ENCODE assay signal across 17 cellular contexts in genomic region chr4:9996319-9997110, GRCh38. TPM values are rescaled to one million over a fixed set of nuclear protein-coding genes. Genes with fewer than 3 reads are reported as not detected.
DNase-seq lines count a peak whose midpoint lies in the region; ATAC-seq, FAIRE-seq and TF ChIP-seq lines count a peak whose summit lies in the region.
"Had no signal": no experiment of that assay in that cellular context is flagged by ENCODE, and none has a peak within 500 bp of the region (broad histone marks: within the 10 kb centered on the region; RNA-seq: fewer than 3 reads in every experiment).

No MANE protein-coding gene starts in this region.

- H3K27ac Mint-ChIP-seq in glutamatergic neuron (ENCODE audit: unreplicated experiment), result no peak overlapping the region
- H3K27ac Mint-ChIP-seq: activated naive CD4-positive, alpha-beta T cell treated with anti-CD3 and anti-CD28 coated beads for 36 hours; effector memory CD8-positive, alpha-beta T cell; stimulated activated naive B cell treated with anti-CD40 and anti-IgM and Interleukin-4, amounts not matched to agents 10 μg/mL and 1 μg/mL and 100 μg/mL, for 72 hours had no signal

- H3K4me3 ChIP-seq in A549 (no peak overlapping the region), mucosa of descending colon (no peak overlapping the region), neuronal stem cell (ENCODE audit: low read length in 2 of 2) (no peak overlapping the region)
- H3K4me3 ChIP-seq: gastrocnemius medialis had no signal

- TF ChIP-seq EP300 in A549 (IDR thresholded peaks at IDR 0.05), result no peak

- FAIRE-seq in A549 (lab: Jason Lieb, UNC) (no peak), GM12891 (lab: Jason Lieb, UNC) (peak; percentile 20)
- FAIRE-seq: GM19239 had no signal

- H2BK120ac ChIP-seq in neuronal stem cell (ENCODE audit: low read depth, low read length), result no peak overlapping the region

- 59% methylated on average over 5 of the region's 6 CpGs for WGBS in A549 (ENCODE audit: missing lambda C conversion rate)
- WGBS in neuronal stem cell (ENCODE audit: extremely low coverage in 2 of 2, insufficient read length in 2 of 2, insufficient replicate concordance in 1 of 2), 2 donors, result no CpG with 5 or more reads among the region's 6 CpGs

- no peak overlapping the region for H3K9ac ChIP-seq in neuronal stem cell (ENCODE audit: low read depth, low read length, poor library complexity)

- H3K4me2 ChIP-seq in A549 (peak overlapping the region; percentile 2; the same call in 1 of the 3 replicates), neuronal stem cell (ENCODE audit: insufficient read depth, low read length, poor library complexity, severe bottlenecking) (no peak overlapping the region)

- no peak overlapping the region for H3K14ac ChIP-seq in neuronal stem cell (ENCODE audit: low read length)

- intact Hi-C loops in mucosa of descending colon (cut with DNase I, micrococcal nuclease), result no loop called here

- no peak overlapping the region for H2AK5ac ChIP-seq in neuronal stem cell (ENCODE audit: low read depth, low read length)

- H3K27ac ChIP-seq in A549, result peak overlapping the region in 1 of 2 experiments; percentile 1; a peak in 1 of 6 replicates
- no peak overlapping the region for H3K27ac ChIP-seq in neuronal stem cell (replicated peaks; ENCODE audit: low read length)
- H3K27ac ChIP-seq: gastrocnemius medialis, neutrophil, WERI-Rb-1 had no signal

- H3K79me1 ChIP-seq in neuronal stem cell (ENCODE audit: low read depth, low read length), result no peaks in the 10 kb centered on the region

- no peaks in the 10 kb centered on the region for H3K4me1 Mint-ChIP-seq in glutamatergic neuron (ENCODE audit: low read depth, unreplicated experiment)
- H3K4me1 Mint-ChIP-seq: stimulated activated naive B cell treated with anti-CD40 and anti-IgM and Interleukin-4, amounts not matched to agents 10 μg/mL and 1 μg/mL and 100 μg/mL, for 72 hours had no signal

- no peak overlapping the region for H4K8ac ChIP-seq in neuronal stem cell (ENCODE audit: low read depth, low read length)

- no peak overlapping the region for H2BK12ac ChIP-seq in neuronal stem cell (ENCODE audit: low read length)

- POLR2A ChIA-PET in A549 (lab: Yijun Ruan, JAX), result no interaction called here

- DNase-seq in A549 (ENCODE audit: low read depth in 1 of 2, low spot score in 1 of 2) (peak in 1 of 2 experiments; percentile 13), GM12891 (ENCODE audit: insufficient read length, low spot score) (no peak), dermis blood vessel endothelial cell (peak; percentile 41), mucosa of descending colon (peak; percentile 79 to 84 (median 84)), glutamatergic neuron (no peak), neuronal stem cell (ENCODE audit: low spot score) (no peak), KBM-7 (no peak)
- DNase-seq: activated naive CD4-positive, alpha-beta T cell treated with anti-CD3 and anti-CD28 coated beads for 36 hours; effector memory CD8-positive, alpha-beta T cell; gastrocnemius medialis; NCI-H774; stimulated activated naive B cell treated with anti-CD40 and anti-IgM and Interleukin-4, amounts not matched to agents 10 μg/mL and 1 μg/mL and 100 μg/mL, for 72 hours; WERI-Rb-1 had no signal

- no peaks in the 10 kb centered on the region for H3K9me3 ChIP-seq in A549
- H3K9me3 ChIP-seq in mucosa of descending colon, result no peaks in the 10 kb centered on the region
- no peaks in the 10 kb centered on the region for H3K9me3 ChIP-seq in neuronal stem cell (replicated peaks in 1 of 2; ENCODE audit: control insufficient read depth in 2 of 2, insufficient read depth in 1 of 2, low read depth in 1 of 2, low read length in 2 of 2)
- H3K9me3 ChIP-seq: gastrocnemius medialis, neutrophil had no signal

- ATAC-seq in A549, result peak in 1 of 2 experiments; percentile 54; a peak in 4 of 6 replicates
- peak; percentile 93 for ATAC-seq in mucosa of descending colon
- no peak for ATAC-seq in HG03139 (IDR thresholded peaks at IDR 0.05; ENCODE audit: unreplicated experiment)
- ATAC-seq: effector memory CD8-positive, alpha-beta T cell; gastrocnemius medialis; sciatic nerve; stimulated activated naive B cell treated with anti-CD40 and anti-IgM and Interleukin-4, amounts not matched to agents 10 μg/mL and 1 μg/mL and 100 μg/mL, for 72 hours had no signal

- no peak overlapping the region for H3K18ac ChIP-seq in neuronal stem cell (ENCODE audit: low read length)

- no peaks in the 10 kb centered on the region for H3K9me3 Mint-ChIP-seq in glutamatergic neuron (ENCODE audit: unreplicated experiment)
- H3K9me3 Mint-ChIP-seq: activated naive CD4-positive, alpha-beta T cell treated with anti-CD3 and anti-CD28 coated beads for 36 hours; effector memory CD8-positive, alpha-beta T cell; stimulated activated naive B cell treated with anti-CD40 and anti-IgM and Interleukin-4, amounts not matched to agents 10 μg/mL and 1 μg/mL and 100 μg/mL, for 72 hours had no signal

- H3K36me3 Mint-ChIP-seq in glutamatergic neuron (ENCODE audit: unreplicated experiment), result no peaks in the 10 kb centered on the region
- H3K36me3 Mint-ChIP-seq: stimulated activated naive B cell treated with anti-CD40 and anti-IgM and Interleukin-4, amounts not matched to agents 10 μg/mL and 1 μg/mL and 100 μg/mL, for 72 hours had no signal

- no peaks in the 10 kb centered on the region for H3K27me3 Mint-ChIP-seq in glutamatergic neuron (ENCODE audit: unreplicated experiment)
- H3K27me3 Mint-ChIP-seq: effector memory CD8-positive, alpha-beta T cell had no signal

- H2AFZ ChIP-seq in neuronal stem cell (ENCODE audit: low read length), result no peak overlapping the region

- H3K4me1 ChIP-seq in A549 (peaks cover 11% of the 10 kb centered on the region; the same call in 2 of the 3 replicates), mucosa of descending colon (ENCODE audit: low read depth) (peaks cover 13% of the 10 kb centered on the region), neuronal stem cell (ENCODE audit: control insufficient read depth in 2 of 2, insufficient read depth in 1 of 2, low read depth in 1 of 2, low read length in 2 of 2) (no peaks in the 10 kb centered on the region)
- H3K4me1 ChIP-seq: gastrocnemius medialis had no signal

- H3K27me3 ChIP-seq in neuronal stem cell (ENCODE audit: control insufficient read depth in 3 of 3, insufficient read depth in 3 of 3, low read depth in 1 of 3, low read length in 3 of 3), result no peaks in the 10 kb centered on the region
- H3K27me3 ChIP-seq: gastrocnemius medialis, neutrophil had no signal

- H3K4me3 Mint-ChIP-seq in glutamatergic neuron (ENCODE audit: unreplicated experiment), result no peak overlapping the region
- H3K4me3 Mint-ChIP-seq: activated naive CD4-positive, alpha-beta T cell treated with anti-CD3 and anti-CD28 coated beads for 36 hours; effector memory CD8-positive, alpha-beta T cell; stimulated activated naive B cell treated with anti-CD40 and anti-IgM and Interleukin-4, amounts not matched to agents 10 μg/mL and 1 μg/mL and 100 μg/mL, for 72 hours had no signal

- H3K36me3 ChIP-seq in mucosa of descending colon (ENCODE audit: low read depth), result no peaks in the 10 kb centered on the region
- no peaks in the 10 kb centered on the region for H3K36me3 ChIP-seq in neuronal stem cell (replicated peaks in 1 of 2; ENCODE audit: control insufficient read depth in 2 of 2, insufficient read depth in 2 of 2, low read length in 2 of 2)
- H3K36me3 ChIP-seq: gastrocnemius medialis, neutrophil, WERI-Rb-1 had no signal

- no peak overlapping the region for H3K4ac ChIP-seq in neuronal stem cell (ENCODE audit: low read length)

- no peak overlapping the region for H4K91ac ChIP-seq in neuronal stem cell (ENCODE audit: low read depth, low read length, poor library complexity)

- H2BK15ac ChIP-seq in neuronal stem cell (ENCODE audit: low read length), result no peak overlapping the region

- H3K23ac ChIP-seq in neuronal stem cell (ENCODE audit: low read depth, low read length, poor library complexity), result no peak overlapping the region

- no peak for TF ChIP-seq POLR2A in A549 (IDR thresholded peaks at IDR 0.05; ENCODE audit: low read length)
- no peak for TF ChIP-seq POLR2A in GM12891 (IDR thresholded peaks at IDR 0.05; ENCODE audit: low read depth, low read length)

- no peak for TF ChIP-seq CTCF in A549 (IDR thresholded peaks at IDR 0.05)
- TF ChIP-seq CTCF in mucosa of descending colon (IDR thresholded peaks at IDR 0.05), result no peak
- TF ChIP-seq CTCF in glutamatergic neuron (IDR thresholded peaks at IDR 0.05; ENCODE audit: partially characterized antibody, unreplicated experiment), result no peak

- no peak for TF ChIP-seq RAD21 in A549 (conservative IDR thresholded peaks at IDR 0.05 in 1 of 2, IDR thresholded peaks at IDR 0.05 in 1 of 2)

- in situ Hi-C loops in KBM-7 (cut with MboI; ENCODE audit: low pct_unique_long_range_greater_than_20kb, low sequenced_read_pairs), result no loop called here

- H2BK5ac ChIP-seq in neuronal stem cell (ENCODE audit: low read length), result no peak overlapping the region

- CTCF ChIA-PET in A549 (lab: Yijun Ruan, JAX), result interaction anchor here (1.2 kb wide), 1 partner anchor 114 kb away, joined by 3 read pairs; no protein-coding TSS in a partner anchor

TF ChIP-seq in GM12891, 5 proteins besides CTCF, POLR2A, EP300 and RAD21:
- no peak for TF ChIP-seq PAX5 (IDR thresholded peaks at IDR 0.05; ENCODE audit: insufficient read depth, low read length, severe bottlenecking)
- TF ChIP-seq TAF1 (IDR thresholded peaks at IDR 0.05; ENCODE audit: low read depth, low read length), result no peak
- TF ChIP-seq POLR2AphosphoS5 (IDR thresholded peaks at IDR 0.05; ENCODE audit: low read depth, low read length), result no peak
- no peak for TF ChIP-seq SPI1 (IDR thresholded peaks at IDR 0.05; ENCODE audit: low read depth, low read length)
- TF ChIP-seq POU2F2 (IDR thresholded peaks at IDR 0.05; ENCODE audit: low read depth, low read length), result no peak

RNA-seq across cellular contexts. Expression of gene SLC2A9, which starts 24.8 kb away (rescaled TPM):
- polyA plus RNA-seq in A549 (2011; rRNA removed) (0.61 and 0.70 TPM in 2 replicates), A549 (2017; fragmentation: RNase III; extraction: RNeasy Plus Mini Kit Qiagen cat#74134 plus additional on column Dnase treatment) (0.62 to 1.0 TPM (median 0.76 TPM) in 3 replicates)
- 0.20 and 0.29 TPM in 2 replicates for polyA plus RNA-seq in A549 (2012; cell fraction: cytosol; rRNA removed)
- 0.46 and 0.64 TPM in 2 replicates for polyA plus RNA-seq in A549 (2012; cell fraction: nucleus; rRNA removed)
- polyA minus RNA-seq in A549 (2011; rRNA and poly(A)+ RNA removed), result 0.54 and 1.7 TPM in 2 replicates
- 0.56 TPM for polyA plus RNA-seq in GM12891 (2012; ENCODE audit: low read depth, missing spikeins)
- total RNA-seq in dermis blood vessel endothelial cell (0.74 and 2.9 TPM in 2 replicates), mucosa of descending colon (1 to 10 TPM; 4.8 to 8.9 (median 8.1) TPM), glutamatergic neuron (ENCODE audit: unreplicated experiment) (not detected)
- 0.06 TPM for polyA plus RNA-seq in neuronal stem cell (2013, experiment 1 of 2)
- polyA plus RNA-seq in neuronal stem cell (2013, experiment 2 of 2), result 0.17 TPM

Comparison
In these comparisons a context has a peak if more than half of its experiments do, and no peak if none do; other contexts are left out.
1. DNase-seq: peak in dermis blood vessel endothelial cell (single experiment) and mucosa of descending colon (3 of 3); none in GM12891 (single experiment), glutamatergic neuron (single experiment), neuronal stem cell (single experiment) and KBM-7 (single experiment).